In genomic region chr2:41965886-41966285, GRCh38 we compare ENCODE assay signal across 10 cellular contexts.
DNase-seq lines count a peak whose midpoint lies in the region; ATAC-seq, FAIRE-seq and TF ChIP-seq lines count a peak whose summit lies in the region.
"Had no signal": no experiment of that assay in that cellular context is flagged by ENCODE, and none has a peak within 500 bp of the region (broad histone marks: within the 10 kb centered on the region; RNA-seq: fewer than 3 reads in every experiment).

No MANE protein-coding gene starts in this region.

- DNase-seq in stimulated activated naive CD8-positive, alpha-beta T cell treated with anti-CD3 and anti-CD28 coated beads, Interleukin-15, amount 100 ng/mL, for 72 hours: no peak
- DNase-seq in stimulated activated naive CD8-positive, alpha-beta T cell treated with anti-CD3 and anti-CD28 coated beads, Interleukin-15, Interleukin-2, amounts not matched to agents 100 U/mL and 50 U/mL, for 24 hours: no peak
- DNase-seq in endothelial cell of umbilical vein (ENCODE audit: low read depth, low spot score) (peak; percentile 59), neural crest cell (ENCODE audit: low read depth, low spot score) (no peak), kidney glomerular epithelial cell (lab: John Stamatoyannopoulos, UW) (no peak), NCI-H1105 treated with DMSO at 0.1 percent for 48 hours (lab: John Stamatoyannopoulos, UW) (no peak)
- no peak for DNase-seq in central memory CD4-positive, alpha-beta T cell

- H3K9ac ChIP-seq in endothelial cell of umbilical vein (replicated peaks; ENCODE audit: extremely low read depth, insufficient read depth, low read length): peak overlapping the region; percentile 32

- no peaks in the 10 kb centered on the region for H3K36me3 Mint-ChIP-seq in neural crest cell (ENCODE audit: low read depth)
- H3K36me3 Mint-ChIP-seq: brain had no signal

- H3K27me3 ChIP-seq in endothelial cell of umbilical vein (ENCODE audit: control insufficient read depth in 2 of 2, insufficient read depth in 2 of 2, low read length in 2 of 2): peaks cover 0 to 2% of the 10 kb centered on the region in 2 experiments

- no peaks in the 10 kb centered on the region for H4K20me1 ChIP-seq in endothelial cell of umbilical vein (replicated peaks; ENCODE audit: control insufficient read depth, extremely low read depth, insufficient read depth, low read length)

- no peaks in the 10 kb centered on the region for H3K9me3 Mint-ChIP-seq in stimulated activated naive CD8-positive, alpha-beta T cell treated with anti-CD3 and anti-CD28 coated beads, Interleukin-15, amount 100 ng/mL, for 72 hours
- no peaks in the 10 kb centered on the region for H3K9me3 Mint-ChIP-seq in neural crest cell

- FAIRE-seq in endothelial cell of umbilical vein (lab: Jason Lieb, UNC): peak; percentile 46
- FAIRE-seq: islet of Langerhans had no signal

- peak overlapping the region in 1 of 2 donors; percentile 0 for H3K27ac Mint-ChIP-seq in stimulated activated naive CD8-positive, alpha-beta T cell treated with anti-CD3 and anti-CD28 coated beads, Interleukin-15, amount 100 ng/mL, for 72 hours
- peak overlapping the region; percentile 53 for H3K27ac Mint-ChIP-seq in neural crest cell (ENCODE audit: unreplicated experiment)

- peaks cover under 1% of the 10 kb centered on the region for H3K27me3 Mint-ChIP-seq in stimulated activated naive CD8-positive, alpha-beta T cell treated with anti-CD3 and anti-CD28 coated beads, Interleukin-15, amount 100 ng/mL, for 72 hours
- no peaks in the 10 kb centered on the region for H3K27me3 Mint-ChIP-seq in neural crest cell (ENCODE audit: low read depth)
- H3K27me3 Mint-ChIP-seq: brain had no signal

- peak overlapping the region; percentile 60 for H3K27ac ChIP-seq in endothelial cell of umbilical vein (ENCODE audit: insufficient read depth, low read depth, low read length)

- H3K9me1 ChIP-seq in endothelial cell of umbilical vein (replicated peaks; ENCODE audit: control insufficient read depth, extremely low read depth, insufficient read depth, low read length): no peaks in the 10 kb centered on the region

- intact Hi-C loops in endothelial cell of umbilical vein (cut with micrococcal nuclease): loop anchor here (1.0 to 5.0 kb wide), 3 partner anchors 13 to 121 kb away; no protein-coding TSS in a partner anchor

- H3K4me3 Mint-ChIP-seq in stimulated activated naive CD8-positive, alpha-beta T cell treated with anti-CD3 and anti-CD28 coated beads, Interleukin-15, amount 100 ng/mL, for 72 hours: no peak overlapping the region
- no peak overlapping the region for H3K4me3 Mint-ChIP-seq in neural crest cell

- no peaks in the 10 kb centered on the region for H3K4me1 Mint-ChIP-seq in stimulated activated naive CD8-positive, alpha-beta T cell treated with anti-CD3 and anti-CD28 coated beads, Interleukin-15, amount 100 ng/mL, for 72 hours
- H3K4me1 Mint-ChIP-seq in neural crest cell: peaks cover 42% of the 10 kb centered on the region

- H3K4me2 ChIP-seq in endothelial cell of umbilical vein (ENCODE audit: insufficient read depth, low read length): peak overlapping the region; percentile 35

- ATAC-seq in stimulated activated naive CD8-positive, alpha-beta T cell treated with anti-CD3 and anti-CD28 coated beads, Interleukin-15, amount 100 ng/mL, for 72 hours: peak; percentile 11
- no peak for ATAC-seq in stimulated activated naive CD8-positive, alpha-beta T cell treated with anti-CD3 and anti-CD28 coated beads, Interleukin-15, Interleukin-2, amounts not matched to agents 100 U/mL and 50 U/mL, for 24 hours
- no peak for ATAC-seq in HG02763 (IDR thresholded peaks at IDR 0.05; ENCODE audit: unreplicated experiment)

- H3K36me3 ChIP-seq in endothelial cell of umbilical vein (ENCODE audit: control insufficient read depth in 2 of 2, extremely low read depth in 1 of 2, insufficient read depth in 2 of 2, low read length in 2 of 2): no peaks in the 10 kb centered on the region

- peaks cover 24% of the 10 kb centered on the region for H3K4me1 ChIP-seq in endothelial cell of umbilical vein (ENCODE audit: control insufficient read depth, extremely low read depth, insufficient read depth, low read length)

- BruUV-seq in endothelial cell of umbilical vein (replicated peaks; lab: Mats Ljungman, UMichigan): no TSS peak

- POLR2A ChIA-PET in endothelial cell of umbilical vein (lab: Charles Lee): interaction anchor here (1.2 kb wide), 1 partner anchor 82 kb away, joined by 4 read pairs; the partner anchor contains the start of gene PKDCC

- CTCF ChIA-PET in endothelial cell of umbilical vein (lab: Charles Lee): interaction anchor here (0.7 to 1.8 kb wide), 8 partner anchors 11 to 363 kb away, joined by 3 to 8 read pairs (median 4); no protein-coding TSS in a partner anchor

- H2AFZ ChIP-seq in endothelial cell of umbilical vein (ENCODE audit: low read depth, low read length): peak overlapping the region; percentile 35

- no peaks in the 10 kb centered on the region for H3K9me3 ChIP-seq in endothelial cell of umbilical vein (replicated peaks; ENCODE audit: control insufficient read depth, insufficient read depth, low read length)

- no peaks in the 10 kb centered on the region for H3K79me2 ChIP-seq in endothelial cell of umbilical vein (ENCODE audit: control insufficient read depth, insufficient read depth, low read length)

- no peak for TF ChIP-seq POLR2A in endothelial cell of umbilical vein (IDR thresholded peaks at IDR 0.05; ENCODE audit: low read depth, low read length)

- TF ChIP-seq CTCF in endothelial cell of umbilical vein (IDR thresholded peaks at IDR 0.05; ENCODE audit: extremely low read depth in 1 of 2, insufficient read depth in 1 of 2, low read depth in 1 of 2, low read length in 2 of 2) (no peak), neural crest cell (conservative IDR thresholded peaks at IDR 0.05) (no peak)

- dilution Hi-C loops in endothelial cell of umbilical vein (cut with MboI; ENCODE audit: extremely low pct_ligation_motif_present, low sequenced_read_pairs): no loop called here

- no peak overlapping the region for H3K4me3 ChIP-seq in endothelial cell of umbilical vein (replicated peaks in 1 of 3; ENCODE audit: insufficient read depth in 1 of 3, low read depth in 1 of 3, low read length in 3 of 3)

TF ChIP-seq in endothelial cell of umbilical vein, 7 proteins besides CTCF, POLR2A, EP300 and RAD21:
- no peak for TF ChIP-seq POLR2AphosphoS5 (IDR thresholded peaks at IDR 0.05; ENCODE audit: insufficient read depth, low read depth, low read length)
- no peak for TF ChIP-seq JUN (IDR thresholded peaks at IDR 0.05; ENCODE audit: borderline replicate concordance, insufficient read depth, insufficient read length, low read depth)
- TF ChIP-seq, protein P1, sequence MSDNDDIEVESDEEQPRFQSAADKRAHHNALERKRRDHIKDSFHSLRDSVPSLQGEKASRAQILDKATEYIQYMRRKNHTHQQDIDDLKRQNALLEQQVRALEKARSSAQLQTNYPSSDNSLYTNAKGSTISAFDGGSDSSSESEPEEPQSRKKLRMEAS (IDR thresholded peaks at IDR 0.05; ENCODE audit: insufficient read depth, insufficient read length): no peak
- TF ChIP-seq EZH2 (IDR thresholded peaks at IDR 0.05; ENCODE audit: borderline replicate concordance, low read depth, low read length, severe bottlenecking): no peak
- no peak for TF ChIP-seq FOS (IDR thresholded peaks at IDR 0.05; ENCODE audit: borderline replicate concordance, insufficient read depth, low read length)
- no peak for TF ChIP-seq MYC (IDR thresholded peaks at IDR 0.05; ENCODE audit: low read depth, low read length)
- TF ChIP-seq GATA2 (IDR thresholded peaks at IDR 0.05; ENCODE audit: insufficient read depth, insufficient read length, low read depth, low read length): no peak
